In genomic region chr1:61192666-61193325, GRCh38 we compare ENCODE assay signal across 2 cellular contexts.
TF ChIP-seq lines count a peak whose summit lies in the region.

No MANE protein-coding gene starts in this region.

TF ChIP-seq in liver, 16 proteins besides CTCF, POLR2A, EP300 and RAD21 (continued from another document):
- TF ChIP-seq ZBTB33 (IDR thresholded peaks at IDR 0.05) (no peak), FOXA2 (IDR thresholded peaks at IDR 0.05) (no peak), SP1 (IDR thresholded peaks at IDR 0.05) (no peak), NR2F2 (IDR thresholded peaks at IDR 0.05) (no peak), YY1 (IDR thresholded peaks at IDR 0.05) (no peak), EGR1 (IDR thresholded peaks at IDR 0.05; ENCODE audit: low read depth in 2 of 2) (no peak)

TF ChIP-seq in HepG2, 621 proteins besides CTCF, POLR2A, EP300 and RAD21 (continued from another document):
- TF ChIP-seq, protein P1, sequence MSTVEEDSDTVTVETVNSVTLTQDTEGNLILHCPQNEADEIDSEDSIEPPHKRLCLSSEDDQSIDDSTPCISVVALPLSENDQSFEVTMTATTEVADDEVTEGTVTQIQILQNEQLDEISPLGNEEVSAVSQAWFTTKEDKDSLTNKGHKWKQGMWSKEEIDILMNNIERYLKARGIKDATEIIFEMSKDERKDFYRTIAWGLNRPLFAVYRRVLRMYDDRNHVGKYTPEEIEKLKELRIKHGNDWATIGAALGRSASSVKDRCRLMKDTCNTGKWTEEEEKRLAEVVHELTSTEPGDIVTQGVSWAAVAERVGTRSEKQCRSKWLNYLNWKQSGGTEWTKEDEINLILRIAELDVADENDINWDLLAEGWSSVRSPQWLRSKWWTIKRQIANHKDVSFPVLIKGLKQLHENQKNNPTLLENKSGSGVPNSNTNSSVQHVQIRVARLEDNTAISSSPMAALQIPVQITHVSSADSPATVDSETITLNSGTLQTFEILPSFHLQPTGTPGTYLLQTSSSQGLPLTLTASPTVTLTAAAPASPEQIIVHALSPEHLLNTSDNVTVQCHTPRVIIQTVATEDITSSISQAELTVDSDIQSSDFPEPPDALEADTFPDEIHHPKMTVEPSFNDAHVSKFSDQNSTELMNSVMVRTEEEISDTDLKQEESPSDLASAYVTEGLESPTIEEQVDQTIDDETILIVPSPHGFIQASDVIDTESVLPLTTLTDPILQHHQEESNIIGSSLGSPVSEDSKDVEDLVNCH (CRISPR knock-in tag; IDR thresholded peaks at IDR 0.05), result no peak
- TF ChIP-seq, protein P2, sequence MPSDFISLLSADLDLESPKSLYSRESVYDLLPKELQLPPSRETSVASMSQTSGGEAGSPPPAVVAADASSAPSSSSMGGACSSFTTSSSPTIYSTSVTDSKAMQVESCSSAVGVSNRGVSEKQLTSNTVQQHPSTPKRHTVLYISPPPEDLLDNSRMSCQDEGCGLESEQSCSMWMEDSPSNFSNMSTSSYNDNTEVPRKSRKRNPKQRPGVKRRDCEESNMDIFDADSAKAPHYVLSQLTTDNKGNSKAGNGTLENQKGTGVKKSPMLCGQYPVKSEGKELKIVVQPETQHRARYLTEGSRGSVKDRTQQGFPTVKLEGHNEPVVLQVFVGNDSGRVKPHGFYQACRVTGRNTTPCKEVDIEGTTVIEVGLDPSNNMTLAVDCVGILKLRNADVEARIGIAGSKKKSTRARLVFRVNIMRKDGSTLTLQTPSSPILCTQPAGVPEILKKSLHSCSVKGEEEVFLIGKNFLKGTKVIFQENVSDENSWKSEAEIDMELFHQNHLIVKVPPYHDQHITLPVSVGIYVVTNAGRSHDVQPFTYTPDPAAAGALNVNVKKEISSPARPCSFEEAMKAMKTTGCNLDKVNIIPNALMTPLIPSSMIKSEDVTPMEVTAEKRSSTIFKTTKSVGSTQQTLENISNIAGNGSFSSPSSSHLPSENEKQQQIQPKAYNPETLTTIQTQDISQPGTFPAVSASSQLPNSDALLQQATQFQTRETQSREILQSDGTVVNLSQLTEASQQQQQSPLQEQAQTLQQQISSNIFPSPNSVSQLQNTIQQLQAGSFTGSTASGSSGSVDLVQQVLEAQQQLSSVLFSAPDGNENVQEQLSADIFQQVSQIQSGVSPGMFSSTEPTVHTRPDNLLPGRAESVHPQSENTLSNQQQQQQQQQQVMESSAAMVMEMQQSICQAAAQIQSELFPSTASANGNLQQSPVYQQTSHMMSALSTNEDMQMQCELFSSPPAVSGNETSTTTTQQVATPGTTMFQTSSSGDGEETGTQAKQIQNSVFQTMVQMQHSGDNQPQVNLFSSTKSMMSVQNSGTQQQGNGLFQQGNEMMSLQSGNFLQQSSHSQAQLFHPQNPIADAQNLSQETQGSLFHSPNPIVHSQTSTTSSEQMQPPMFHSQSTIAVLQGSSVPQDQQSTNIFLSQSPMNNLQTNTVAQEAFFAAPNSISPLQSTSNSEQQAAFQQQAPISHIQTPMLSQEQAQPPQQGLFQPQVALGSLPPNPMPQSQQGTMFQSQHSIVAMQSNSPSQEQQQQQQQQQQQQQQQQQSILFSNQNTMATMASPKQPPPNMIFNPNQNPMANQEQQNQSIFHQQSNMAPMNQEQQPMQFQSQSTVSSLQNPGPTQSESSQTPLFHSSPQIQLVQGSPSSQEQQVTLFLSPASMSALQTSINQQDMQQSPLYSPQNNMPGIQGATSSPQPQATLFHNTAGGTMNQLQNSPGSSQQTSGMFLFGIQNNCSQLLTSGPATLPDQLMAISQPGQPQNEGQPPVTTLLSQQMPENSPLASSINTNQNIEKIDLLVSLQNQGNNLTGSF (CRISPR knock-in tag; IDR thresholded peaks at IDR 0.05), result no peak
